ENCODE assay signal across 1 cellular context in the genomic region with DNA sequence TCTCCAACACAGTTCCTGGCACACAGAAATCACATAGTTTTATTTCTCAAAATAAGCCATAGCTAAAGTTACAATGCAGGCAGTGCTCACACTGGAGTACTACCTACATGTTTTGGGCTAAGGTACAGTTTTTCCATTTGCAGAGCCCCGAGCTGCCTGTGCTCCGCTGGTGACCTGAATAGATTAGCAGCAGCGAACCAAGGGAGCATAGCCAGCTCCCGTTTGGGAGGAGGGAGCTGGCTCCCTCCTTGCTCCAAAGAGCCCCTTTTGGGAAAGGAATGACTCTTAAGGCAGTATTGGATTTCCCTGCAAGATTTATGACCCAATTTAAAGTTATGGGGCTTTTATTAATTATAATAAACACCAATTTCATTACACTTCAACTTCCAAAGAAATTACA.
TF ChIP-seq lines count a peak whose summit lies in the region.

No MANE protein-coding gene starts in this region.

TF ChIP-seq in SK-N-SH treated with all-trans-retinoic acid at 6 μM for 48 hours, 23 proteins besides CTCF, POLR2A, EP300 and RAD21 (continued from another document):
- TF ChIP-seq PATZ1 (CRISPR knock-in tag; IDR thresholded peaks at IDR 0.05; ENCODE audit: borderline replicate concordance) (no peak), CSDC2 (CRISPR knock-in tag; IDR thresholded peaks at IDR 0.05) (no peak)
